34 cellular contexts compared by ENCODE assay signal in the genomic region with DNA sequence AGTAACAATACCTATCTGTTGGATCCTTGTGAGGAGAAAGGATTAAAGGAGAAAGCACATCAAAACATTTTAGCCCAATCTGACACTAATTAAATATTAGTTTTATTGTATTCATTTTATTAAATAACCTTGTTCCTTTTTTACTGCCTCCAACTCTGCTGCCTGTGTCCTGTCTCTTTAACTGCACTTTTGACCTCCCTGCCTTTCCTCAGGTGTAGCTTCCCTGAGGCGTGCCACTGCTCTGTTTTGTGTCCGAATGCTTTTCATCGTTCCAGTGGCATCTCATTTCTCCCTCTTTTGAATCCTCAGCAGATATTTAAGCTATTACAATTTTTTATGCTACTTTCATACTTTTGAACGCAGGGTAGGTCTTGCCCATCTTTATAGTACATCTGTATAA.
"Had no signal": no experiment of that assay in that cellular context is flagged by ENCODE, and none has a peak within 500 bp of the region (broad histone marks: within the 10 kb centered on the region; RNA-seq: fewer than 3 reads in every experiment).

No MANE protein-coding gene starts in this region.

- H3K27ac ChIP-seq: KMS-11 had no signal

- H3K9me3 ChIP-seq: MG63 had no signal

- H3K4me2 ChIP-seq: KMS-11 had no signal

- H3K9ac ChIP-seq: KMS-11 had no signal

- H3K4me3 ChIP-seq: MG63 had no signal

- DNase-seq: Karpas-422, Kasumi-1, KG1, MG63, MM.1S, MV-4-11, NCI-H1048, NCI-H1092, NCI-H1092 treated with DMSO at 0.1 percent for 48 hours, NCI-H1105, NCI-H1105 treated with DMSO at 0.1 percent for 48 hours, NCI-H1417, NCI-H1417 treated with DMSO at 0.1 percent for 48 hours, NCI-H1436, NCI-H1436 treated with DMSO at 0.1 percent for 48 hours, NCI-H146, NCI-H1694, NCI-H1694 treated with DMSO at 0.1 percent for 48 hours, NCI-H187, NCI-H187 treated with DMSO at 0.1 percent for 48 hours, NCI-H1930, NCI-H2029, NCI-H2029 treated with DMSO at 0.1 percent for 48 hours, NCI-H2081, NCI-H2081 treated with DMSO at 0.1 percent for 48 hours, NCI-H2107, NCI-H2171, NCI-H2171 treated with DMSO at 0.1 percent for 48 hours, NCI-H2227 treated with DMSO at 0.1 percent for 48 hours, NCI-H226, NCI-H345, NCI-H446, NCI-H446 treated with DMSO at 0.1 percent for 48 hours had no signal

- H3K27me3 ChIP-seq: MG63 had no signal
